10 cellular contexts compared by ENCODE assay signal in genomic region chr15:73984208-73984979, GRCh38. TPM values are rescaled to one million over a fixed set of nuclear protein-coding genes. Genes with fewer than 3 reads are reported as not detected.
DNase-seq lines count a peak whose midpoint lies in the region; ATAC-seq and TF ChIP-seq lines count a peak whose summit lies in the region.
"Had no signal": no experiment of that assay in that cellular context is flagged by ENCODE, and none has a peak within 500 bp of the region (broad histone marks: within the 10 kb centered on the region; RNA-seq: fewer than 3 reads in every experiment).

No MANE protein-coding gene starts in this region.

- no peak for TF ChIP-seq CTCF in Calu3 (IDR thresholded peaks at IDR 0.05; ENCODE audit: unreplicated experiment)
- TF ChIP-seq CTCF in Peyer's patch (IDR thresholded peaks at IDR 0.05) = no peak
- no peak for TF ChIP-seq CTCF in fibroblast of mammary gland (conservative IDR thresholded peaks at IDR 0.05; ENCODE audit: control insufficient read depth, insufficient read depth, low read depth, low read length)
- TF ChIP-seq CTCF in gastrocnemius medialis (IDR thresholded peaks at IDR 0.05 in 4 of 5, conservative IDR thresholded peaks at IDR 0.05 in 1 of 5) = no peak

- no peak overlapping the region for H3K4me3 Mint-ChIP-seq in Calu3 (ENCODE audit: low read depth, unreplicated experiment)

- CTCF ChIA-PET in Calu3 (lab: Charles Lee) = interaction anchor here (1.7 kb wide), 1 partner anchor 11 kb away, joined by 13 read pairs; no protein-coding TSS in a partner anchor

- H3K27ac ChIP-seq in Peyer's patch = peak overlapping the region in 3 of 4 donors; percentile 53 to 85 (median 68)
- H3K27ac ChIP-seq in gastrocnemius medialis = peak overlapping the region; percentile 88 to 94 (median 90)

- H3K9me3 ChIP-seq in Peyer's patch (no peaks in the 10 kb centered on the region), gastrocnemius medialis (no peaks in the 10 kb centered on the region)

- H3K36me3 Mint-ChIP-seq in Calu3 (ENCODE audit: insufficient read depth, unreplicated experiment) = peaks cover 33% of the 10 kb centered on the region

- no peak for ATAC-seq in gastrocnemius medialis

- H3K27me3 ChIP-seq in Peyer's patch (no peaks in the 10 kb centered on the region), gastrocnemius medialis (no peaks in the 10 kb centered on the region)

- no TSS peak for BruUV-seq in Calu3 (replicated peaks; lab: Mats Ljungman, UMichigan)

- no peaks in the 10 kb centered on the region for H3K27me3 Mint-ChIP-seq in Calu3 (ENCODE audit: unreplicated experiment)

- DNase-seq in Calu3 = no peak
- peak in 2 of 3 donors; percentile 14 to 43 for DNase-seq in Peyer's patch
- peak; percentile 36 for DNase-seq in fibroblast of mammary gland (ENCODE audit: low read depth)
- no peak for DNase-seq in gastrocnemius medialis
- DNase-seq in foreskin melanocyte = no peak
- DNase-seq in hepatic stellate cell (ENCODE audit: low spot score) = no peak
- DNase-seq in LoVo (ENCODE audit: low spot score) = no peak
- no peak for DNase-seq in activated CD8-positive, alpha-beta memory T cell treated with anti-CD3 and anti-CD28 coated beads, Interleukin-2, amount 50 U/mL, for 4 hours
- DNase-seq: activated effector memory CD4-positive, alpha-beta T cell treated with Interleukin-2 at 50 U/mL for 16 hours; NCI-H1417 treated with DMSO at 0.1 percent for 48 hours had no signal

- peaks cover 76% of the 10 kb centered on the region for H3K4me1 Mint-ChIP-seq in Calu3 (ENCODE audit: low read depth, unreplicated experiment)

- TF ChIP-seq POLR2A in Peyer's patch (IDR thresholded peaks at IDR 0.05) (no peak), gastrocnemius medialis (IDR thresholded peaks at IDR 0.05) (no peak)

- in situ Hi-C loops in gastrocnemius medialis (cut with MboI; ENCODE audit: low sequenced_read_pairs in 4 of 4) = loop anchor here in 2 of 4 donors (10.0 to 25.0 kb wide), 2 partner anchors 60 to 478 kb away; partner anchors contain the start of gene UBL7 (in 1 of the 2)

- H3K27ac Mint-ChIP-seq in Calu3 (ENCODE audit: unreplicated experiment) = peak overlapping the region; percentile 38

- intact Hi-C loops in Calu3 (cut with micrococcal nuclease; ENCODE audit: unreplicated experiment) (no loop called here), gastrocnemius medialis (cut with DNase I; ENCODE audit: low total_unique reads) (no loop called here)

- H3K9me3 Mint-ChIP-seq in Calu3 (ENCODE audit: low read depth, unreplicated experiment) = no peaks in the 10 kb centered on the region

- H3K4me1 ChIP-seq in Peyer's patch = peaks cover 0 to 50% (median 25%) of the 10 kb centered on the region in 4 donors
- peaks cover 56 to 79% of the 10 kb centered on the region in 2 donors for H3K4me1 ChIP-seq in gastrocnemius medialis

- H3K4me3 ChIP-seq in Peyer's patch = no peak overlapping the region
- no peak overlapping the region for H3K4me3 ChIP-seq in fibroblast of mammary gland (ENCODE audit: control insufficient read depth, low read depth, low read length)
- H3K4me3 ChIP-seq in gastrocnemius medialis = no peak overlapping the region

- no peaks in the 10 kb centered on the region for H3K36me3 ChIP-seq in Peyer's patch
- H3K36me3 ChIP-seq in gastrocnemius medialis = peaks cover 0 to 17% of the 10 kb centered on the region in 2 donors

RNA-seq across cellular contexts. Expression of gene STOML1, which starts 7.7 kb away (rescaled TPM):
- total RNA-seq in Calu3 (2022) (18.3 and 19.7 TPM in 2 replicates), Peyer's patch (10 to 100 TPM in 3 of 4 donors, not detected in 1; 10.9 to 24.5 (median 13.5) TPM), gastrocnemius medialis (10 to 100 TPM; 15.2 to 28.8 (median 16.9) TPM)

RNA-seq across cellular contexts. Expression of gene PML, which starts 10.1 kb away (rescaled TPM):
- 120 and 153 TPM in 2 replicates for total RNA-seq in Calu3 (2022)
- 100 to 1,000 TPM in 1 of 4 donors, 10 to 100 TPM in 3; 52.4 to 116 (median 82.9) TPM for total RNA-seq in Peyer's patch
- total RNA-seq in gastrocnemius medialis = 10 to 100 TPM; 17.3 to 42.1 (median 21.2) TPM

RNA-seq across cellular contexts. Expression of gene LOXL1, which starts 58.1 kb away (rescaled TPM):
- total RNA-seq in Calu3 (2022) = 2.1 and 2.2 TPM in 2 replicates
- total RNA-seq in Peyer's patch = 1 to 10 TPM; 1.8 to 8.3 (median 5.4) TPM
- 10 to 100 TPM in 1 of 4 donors, 1 to 10 TPM in 3; 4.9 to 11.2 (median 5.7) TPM for total RNA-seq in gastrocnemius medialis

Comparison
In these comparisons a context has a peak if more than half of its experiments do, and no peak if none do; other contexts are left out.
1. DNase-seq: peak in Peyer's patch (2 of 3) and fibroblast of mammary gland (single experiment); none in Calu3 (single experiment), gastrocnemius medialis (0 of 2), foreskin melanocyte (single experiment), hepatic stellate cell (single experiment), LoVo (single experiment) and activated CD8-positive, alpha-beta memory T cell treated with anti-CD3 and anti-CD28 coated beads, Interleukin-2, amount 50 U/mL, for 4 hours (single experiment).